1 cellular context compared by ENCODE assay signal in genomic region chr3:130787422-130788068, GRCh38.
TF ChIP-seq lines count a peak whose summit lies in the region.

No MANE protein-coding gene starts in this region.

TF ChIP-seq in H1, 55 proteins besides CTCF, POLR2A, EP300 and RAD21 (continued from another document):
- no peak for TF ChIP-seq MAX (IDR thresholded peaks at IDR 0.05)
